ENCODE assay signal across 7 cellular contexts in genomic region chr19:31350033-31350692, GRCh38. TPM values are rescaled to one million over a fixed set of nuclear protein-coding genes. Genes with fewer than 3 reads are reported as not detected.
A peak's percentile ranks its signal among the peaks of the same experiment; 100 is the strongest.
DNase-seq lines count a peak whose midpoint lies in the region; ATAC-seq and TF ChIP-seq lines count a peak whose summit lies in the region.

No MANE protein-coding gene starts in this region.

- peak overlapping the region; percentile 26 for H3K4me3 Mint-ChIP-seq in stimulated activated memory B cell treated with anti-CD40 and anti-IgM and Interleukin-4, amounts not matched to agents 10 μg/mL and 1 μg/mL and 100 μg/mL, for 72 hours

- H3K27me3 ChIP-seq in HL-60 (ENCODE audit: insufficient read depth, poor library complexity, severe bottlenecking) = peaks cover 36% of the 10 kb centered on the region

- H3K9me3 ChIP-seq in iPS-18c (ENCODE audit: control insufficient read depth, insufficient read depth, low read length) = no peaks in the 10 kb centered on the region

- peaks cover 6% of the 10 kb centered on the region for H3K9me3 Mint-ChIP-seq in stimulated activated memory B cell treated with anti-CD40 and anti-IgM and Interleukin-4, amounts not matched to agents 10 μg/mL and 1 μg/mL and 100 μg/mL, for 72 hours

- H3K27ac Mint-ChIP-seq in stimulated activated memory B cell treated with anti-CD40 and anti-IgM and Interleukin-4, amounts not matched to agents 10 μg/mL and 1 μg/mL and 100 μg/mL, for 72 hours = no peak overlapping the region

- TF ChIP-seq CTCF in HL-60 (IDR thresholded peaks at IDR 0.05; ENCODE audit: insufficient read depth, low read length) = no peak

- peaks cover 72% of the 10 kb centered on the region for H3K27me3 Mint-ChIP-seq in stimulated activated memory B cell treated with anti-CD40 and anti-IgM and Interleukin-4, amounts not matched to agents 10 μg/mL and 1 μg/mL and 100 μg/mL, for 72 hours

- DNase-seq in HL-60 (ENCODE audit: low read depth in 1 of 2, low spot score in 1 of 2) = no peak
- DNase-seq in DMS79 (lab: John Stamatoyannopoulos, UW) = no peak

- peak overlapping the region; percentile 86 for H3K4me3 ChIP-seq in HL-60 (replicated peaks; ENCODE audit: insufficient read depth, low read length)
- peak overlapping the region; percentile 69 for H3K4me3 ChIP-seq in iPS-18c (ENCODE audit: insufficient read depth, low read depth, low read length)

- peaks cover 12% of the 10 kb centered on the region for H3K36me3 Mint-ChIP-seq in stimulated activated memory B cell treated with anti-CD40 and anti-IgM and Interleukin-4, amounts not matched to agents 10 μg/mL and 1 μg/mL and 100 μg/mL, for 72 hours

- H3K4me1 Mint-ChIP-seq in stimulated activated memory B cell treated with anti-CD40 and anti-IgM and Interleukin-4, amounts not matched to agents 10 μg/mL and 1 μg/mL and 100 μg/mL, for 72 hours = peaks cover 14% of the 10 kb centered on the region

- ATAC-seq in stimulated activated memory B cell treated with anti-CD40 and anti-IgM and Interleukin-4, amounts not matched to agents 10 μg/mL and 1 μg/mL and 100 μg/mL, for 72 hours = peak; percentile 21
- ATAC-seq in HG02623 (IDR thresholded peaks at IDR 0.05; ENCODE audit: unreplicated experiment) = no peak
- ATAC-seq in GM21526 (IDR thresholded peaks at IDR 0.05; ENCODE audit: low FRiP score, unreplicated experiment) = no peak

- H3K27ac ChIP-seq in HL-60 (replicated peaks) (peak overlapping the region; percentile 61), adipose tissue (ENCODE audit: low read depth, low read length) (peak overlapping the region; percentile 66)

- WGBS in adipose tissue, 3 donors = 0 to 1% (median 0%) methylated on average over 39 to 61 of the region's 61 CpGs

RNA-seq across cellular contexts. Expression of gene TSHZ3, which starts 0.9 kb away (rescaled TPM):
- 1 to 10 TPM in 2 of 3 donors, under 1 TPM in 1; 0.99 to 5.8 (median 3.9) TPM for polyA plus RNA-seq in adipose tissue
